ENCODE assay signal across 1 cellular context in genomic region chr21:39379986-39380891, GRCh38.
A peak's percentile ranks its signal among the peaks of the same experiment; 100 is the strongest.
TF ChIP-seq lines count a peak whose summit lies in the region.

No MANE protein-coding gene starts in this region.

TF ChIP-seq in GM12878, 131 proteins besides CTCF, POLR2A, EP300 and RAD21 (continued from another document):
- 0 out of 4 replicates have a peak, but pooled peaks of 1 of the 2 experiments have one; percentile 44 for TF ChIP-seq BHLHE40 (IDR thresholded peaks at IDR 0.05; ENCODE audit: borderline replicate concordance in 1 of 2, low read depth in 2 of 2, low read length in 1 of 2)
- no peak for TF ChIP-seq REST (IDR thresholded peaks at IDR 0.05; ENCODE audit: low read depth, low read length)
- peak; percentile 48 for TF ChIP-seq KLF5 (IDR thresholded peaks at IDR 0.05; ENCODE audit: partially characterized antibody)
- TF ChIP-seq IKZF2 (IDR thresholded peaks at IDR 0.05), result 0 out of 4 replicates have a peak, but pooled peaks of 1 of the 2 experiments have one; percentile 19
- TF ChIP-seq SREBF2 (IDR thresholded peaks at IDR 0.05; ENCODE audit: low read length), result no peak
- peak; percentile 74; the same call in 1 of the 2 replicates for TF ChIP-seq POLR2AphosphoS5 (IDR thresholded peaks at IDR 0.05; ENCODE audit: low read length)
- peak; percentile 34 for TF ChIP-seq RUNX3 (IDR thresholded peaks at IDR 0.05; ENCODE audit: low read length)
- peak; percentile 60; the same call in 1 of the 2 replicates for TF ChIP-seq CREB1 (IDR thresholded peaks at IDR 0.05; ENCODE audit: low read depth)
- TF ChIP-seq ZBTB33 (IDR thresholded peaks at IDR 0.05), result no peak
- TF ChIP-seq ATF7 (IDR thresholded peaks at IDR 0.05; ENCODE audit: low read depth), result 0 out of 2 replicates have a peak, but pooled peaks have one; percentile 23
- TF ChIP-seq CREM (IDR thresholded peaks at IDR 0.05; ENCODE audit: low read depth), result peak; percentile 72
- 0 out of 2 replicates have a peak, but pooled peaks have one; percentile 0 for TF ChIP-seq CHD2 (IDR thresholded peaks at IDR 0.05; ENCODE audit: borderline replicate concordance, low read depth, low read length)
- TF ChIP-seq ZNF687 (IDR thresholded peaks at IDR 0.05), result peak; percentile 51; the same call in 1 of the 2 replicates
- TF ChIP-seq CBX5 (IDR thresholded peaks at IDR 0.05; ENCODE audit: low read depth), result no peak
- TF ChIP-seq NR2C2 (IDR thresholded peaks at IDR 0.05; ENCODE audit: borderline replicate concordance, control insufficient read depth, insufficient read length, low read depth), result no peak
- no peak for TF ChIP-seq SMAD5 (IDR thresholded peaks at IDR 0.05; ENCODE audit: low read depth)
- TF ChIP-seq GATAD2B (conservative IDR thresholded peaks at IDR 0.05; ENCODE audit: low read depth), result peak; percentile 46; the same call in 1 of the 2 replicates
- no peak for TF ChIP-seq ETV6 (conservative IDR thresholded peaks at IDR 0.05 in 1 of 2, IDR thresholded peaks at IDR 0.05 in 1 of 2; ENCODE audit: borderline replicate concordance in 1 of 2, low read depth in 1 of 2)
- peak; percentile 69; the same call in 1 of the 2 replicates for TF ChIP-seq MXI1 (IDR thresholded peaks at IDR 0.05; ENCODE audit: low read depth, low read length)
- no peak for TF ChIP-seq ZZZ3 (IDR thresholded peaks at IDR 0.05; ENCODE audit: control insufficient read depth, insufficient read length, low read depth)
- TF ChIP-seq HCFC1 (IDR thresholded peaks at IDR 0.05; ENCODE audit: low read length), result no peak
- peak; percentile 40; the same call in 1 of the 2 replicates for TF ChIP-seq EED (IDR thresholded peaks at IDR 0.05; ENCODE audit: low read depth)
